In genomic region chr14:61533513-61534255, GRCh38 we compare ENCODE assay signal across 12 cellular contexts.
DNase-seq lines count a peak whose midpoint lies in the region; ATAC-seq and TF ChIP-seq lines count a peak whose summit lies in the region.
"Had no signal": no experiment of that assay in that cellular context is flagged by ENCODE, and none has a peak within 500 bp of the region (broad histone marks: within the 10 kb centered on the region; RNA-seq: fewer than 3 reads in every experiment).

No MANE protein-coding gene starts in this region.

- H2BK15ac ChIP-seq in mesendoderm (replicated peaks; ENCODE audit: low read depth), result no peak overlapping the region

- H3K79me2 ChIP-seq in mesendoderm (ENCODE audit: control insufficient read depth, insufficient read depth, low read length), result no peaks in the 10 kb centered on the region

- H3K27me3 Mint-ChIP-seq in CD8-positive, alpha-beta memory T cell, result no peaks in the 10 kb centered on the region
- H3K27me3 Mint-ChIP-seq in naive thymus-derived CD8-positive, alpha-beta T cell, result no peaks in the 10 kb centered on the region

- no peak overlapping the region for H3K9ac ChIP-seq in mesendoderm (ENCODE audit: low read length)

- H4K8ac ChIP-seq in mesendoderm (ENCODE audit: low read depth, low read length), result no peak overlapping the region

- H3K36me3 ChIP-seq in CD8-positive, alpha-beta memory T cell (ENCODE audit: insufficient read depth, low read length), result peaks cover 71% of the 10 kb centered on the region
- H3K36me3 ChIP-seq in adrenal gland (replicated peaks in 1 of 2), result no peaks in the 10 kb centered on the region
- no peaks in the 10 kb centered on the region for H3K36me3 ChIP-seq in mesendoderm (ENCODE audit: control insufficient read depth, insufficient read depth, low read length)
- H3K36me3 ChIP-seq: brain microvascular endothelial cell had no signal

- peak overlapping the region in 7 of 8 donors; percentile 59 to 94 (median 74) for H3K27ac Mint-ChIP-seq in CD8-positive, alpha-beta memory T cell
- H3K27ac Mint-ChIP-seq in naive thymus-derived CD8-positive, alpha-beta T cell, result peak overlapping the region; percentile 43 to 92 (median 80)

- H3K18ac ChIP-seq in mesendoderm (ENCODE audit: low read length), result no peak overlapping the region

- H3K9me3 ChIP-seq in CD8-positive, alpha-beta memory T cell (ENCODE audit: low read length), result no peaks in the 10 kb centered on the region
- H3K9me3 ChIP-seq in adrenal gland (replicated peaks in 1 of 3), result no peaks in the 10 kb centered on the region
- H3K9me3 ChIP-seq: Caco-2, suprapubic skin had no signal

- no peak overlapping the region for H2BK5ac ChIP-seq in mesendoderm (ENCODE audit: low read length)

- peak in 1 of 2 donors; percentile 28 for ATAC-seq in naive thymus-derived CD8-positive, alpha-beta T cell
- no peak for ATAC-seq in GM21576 (IDR thresholded peaks at IDR 0.05; ENCODE audit: unreplicated experiment)

- H3K9me3 Mint-ChIP-seq in CD8-positive, alpha-beta memory T cell, result no peaks in the 10 kb centered on the region
- no peaks in the 10 kb centered on the region for H3K9me3 Mint-ChIP-seq in naive thymus-derived CD8-positive, alpha-beta T cell

- no peak overlapping the region for H3K4me3 ChIP-seq in CD8-positive, alpha-beta memory T cell (ENCODE audit: low read length)
- H3K4me3 ChIP-seq in adrenal gland (no peak overlapping the region), dorsolateral prefrontal cortex (no peak overlapping the region), mesendoderm (ENCODE audit: low read length) (no peak overlapping the region)
- H3K4me3 ChIP-seq: suprapubic skin had no signal

- peaks cover 62 to 90% (median 89%) of the 10 kb centered on the region in 3 donors for H3K4me1 Mint-ChIP-seq in CD8-positive, alpha-beta memory T cell
- peaks cover 23 to 88% (median 56%) of the 10 kb centered on the region in 4 donors for H3K4me1 Mint-ChIP-seq in naive thymus-derived CD8-positive, alpha-beta T cell

- H3K56ac ChIP-seq in mesendoderm (ENCODE audit: low read length), result no peak overlapping the region

- CTCF ChIA-PET in CD8-positive, alpha-beta memory T cell (lab: Charles Lee), result no interaction called here
- CTCF ChIA-PET in GM10248 (lab: Yijun Ruan, JAX), result interaction anchor here (1.5 kb wide), 1 partner anchor 13 kb away, joined by 3 read pairs; no protein-coding TSS in a partner anchor

- DNase-seq in CD8-positive, alpha-beta memory T cell, result no peak
- DNase-seq in M059J (ENCODE audit: low read depth) (peak; percentile 79), adrenal gland (peak in 3 of 7 donors; percentile 25 to 44 (median 37)), dorsolateral prefrontal cortex (no peak), GM10248 (ENCODE audit: extremely low spot score) (no peak), mesendoderm (no peak)
- no peak for DNase-seq in naive thymus-derived CD8-positive, alpha-beta T cell
- DNase-seq: brain microvascular endothelial cell, Caco-2, midbrain had no signal

- H3K79me1 ChIP-seq in mesendoderm (ENCODE audit: low read length), result no peaks in the 10 kb centered on the region

- H2BK120ac ChIP-seq in mesendoderm (ENCODE audit: low read depth, low read length), result no peak overlapping the region

- H3K4ac ChIP-seq in mesendoderm (ENCODE audit: low read depth, low read length), result no peak overlapping the region

- POLR2A ChIA-PET in CD8-positive, alpha-beta memory T cell (lab: Charles Lee), result interaction anchor here (0.6 to 0.7 kb wide), 3 partner anchors 24 to 187 kb away, joined by 3 to 4 read pairs (median 3); no protein-coding TSS in a partner anchor
- POLR2A ChIA-PET in naive thymus-derived CD8-positive, alpha-beta T cell (lab: Charles Lee), result interaction anchor here (0.7 to 0.8 kb wide), 2 partner anchors 55 to 147 kb away, joined by 3 read pairs; no protein-coding TSS in a partner anchor
- POLR2A ChIA-PET in GM10248 (lab: Yijun Ruan, JAX), result no interaction called here

- no peak overlapping the region for H3K23ac ChIP-seq in mesendoderm (ENCODE audit: low read length)

- intact Hi-C loops in adrenal gland (cut with DNase I), result no loop called here
- intact Hi-C loops in dorsolateral prefrontal cortex (cut with DNase I), result no loop called here

- no peak overlapping the region for H3K4me2 ChIP-seq in mesendoderm (ENCODE audit: low read length)

- H4K5ac ChIP-seq in mesendoderm (ENCODE audit: low read length), result no peak overlapping the region

- no peak overlapping the region for H2AK5ac ChIP-seq in mesendoderm (ENCODE audit: low read length)

- H3K4me1 ChIP-seq in CD8-positive, alpha-beta memory T cell (ENCODE audit: insufficient read depth, low read length), result peaks cover 10% of the 10 kb centered on the region
- H3K4me1 ChIP-seq in adrenal gland (replicated peaks in 1 of 2), result peaks cover 44 to 53% of the 10 kb centered on the region in 2 donors
- peaks cover 2% of the 10 kb centered on the region for H3K4me1 ChIP-seq in mesendoderm (ENCODE audit: control insufficient read depth, low read depth, low read length)

- TF ChIP-seq POLR2A in adrenal gland (IDR thresholded peaks at IDR 0.05), result no peak

- no peaks in the 10 kb centered on the region for H3K27me3 ChIP-seq in CD8-positive, alpha-beta memory T cell (ENCODE audit: insufficient read depth, low read length, poor library complexity, severe bottlenecking)
- no peaks in the 10 kb centered on the region for H3K27me3 ChIP-seq in adrenal gland
- no peaks in the 10 kb centered on the region for H3K27me3 ChIP-seq in dorsolateral prefrontal cortex
- no peaks in the 10 kb centered on the region for H3K27me3 ChIP-seq in mesendoderm (ENCODE audit: insufficient read depth, low read length, poor library complexity)
- H3K27me3 ChIP-seq: brain microvascular endothelial cell, suprapubic skin had no signal

- H3K4me3 Mint-ChIP-seq in CD8-positive, alpha-beta memory T cell, result peak overlapping the region in 1 of 7 donors; percentile 43
- H3K4me3 Mint-ChIP-seq in naive thymus-derived CD8-positive, alpha-beta T cell, result no peak overlapping the region

- peaks cover 9 to 95% (median 39%) of the 10 kb centered on the region in 3 donors for H3K36me3 Mint-ChIP-seq in CD8-positive, alpha-beta memory T cell
- H3K36me3 Mint-ChIP-seq in naive thymus-derived CD8-positive, alpha-beta T cell, result peaks cover 17 to 94% (median 44%) of the 10 kb centered on the region in 3 donors

- WGBS in adrenal gland, 4 donors, result 40 to 49% (median 44%) methylated on average over 4 of the region's 4 CpGs
- no CpG with 5 or more reads among the region's 4 CpGs for WGBS in mesendoderm (ENCODE audit: extremely low coverage, insufficient coverage, low lambda C conversion rate)

- TF ChIP-seq CTCF in adrenal gland (IDR thresholded peaks at IDR 0.05) (no peak), dorsolateral prefrontal cortex (IDR thresholded peaks at IDR 0.05 in 54 of 56, conservative IDR thresholded peaks at IDR 0.05 in 2 of 56; ENCODE audit: low read depth in 1 of 56, partially characterized antibody in 56 of 56) (no peak), GM10248 (IDR thresholded peaks at IDR 0.05; ENCODE audit: control extremely low read depth, extremely low read depth, low read depth, missing control alignments) (no peak)

- no peak overlapping the region for H3K27ac ChIP-seq in CD8-positive, alpha-beta memory T cell (ENCODE audit: low read depth, low read length)
- H3K27ac ChIP-seq in adrenal gland, result peak overlapping the region in 3 of 5 donors; percentile 29 to 73 (median 62)
- no peak overlapping the region for H3K27ac ChIP-seq in dorsolateral prefrontal cortex
- no peak overlapping the region for H3K27ac ChIP-seq in mesendoderm (ENCODE audit: low read depth, low read length)
- H3K27ac ChIP-seq: brain microvascular endothelial cell, suprapubic skin had no signal

Comparison
In these comparisons a context has a peak if more than half of its experiments do, and no peak if none do; other contexts are left out.
1. H3K27ac ChIP-seq: peak in adrenal gland (3 of 5); none in CD8-positive, alpha-beta memory T cell (single experiment), dorsolateral prefrontal cortex (0 of 59) and mesendoderm (single experiment).